Comparison of ENCODE assay signal across 15 cellular contexts in genomic region chr13:34145061-34145460, GRCh38.
DNase-seq lines count a peak whose midpoint lies in the region; ATAC-seq, FAIRE-seq and TF ChIP-seq lines count a peak whose summit lies in the region.
"Had no signal": no experiment of that assay in that cellular context is flagged by ENCODE, and none has a peak within 500 bp of the region (broad histone marks: within the 10 kb centered on the region; RNA-seq: fewer than 3 reads in every experiment).

No MANE protein-coding gene starts in this region.

- H3K79me1 ChIP-seq in neuronal stem cell (ENCODE audit: low read depth, low read length) = no peaks in the 10 kb centered on the region

- H3K9me3 ChIP-seq in body of pancreas (no peaks in the 10 kb centered on the region), pancreas (no peaks in the 10 kb centered on the region), neuronal stem cell (replicated peaks in 1 of 2; ENCODE audit: control insufficient read depth in 2 of 2, insufficient read depth in 1 of 2, low read depth in 1 of 2, low read length in 2 of 2) (no peaks in the 10 kb centered on the region)
- H3K9me3 ChIP-seq: Caco-2 had no signal

- TF ChIP-seq CTCF in C4-2B (conservative IDR thresholded peaks at IDR 0.05) (no peak), body of pancreas (IDR thresholded peaks at IDR 0.05) (no peak), pancreas (IDR thresholded peaks at IDR 0.05) (no peak)

- no peak overlapping the region for H2AFZ ChIP-seq in neuronal stem cell (ENCODE audit: low read length)
- H2AFZ ChIP-seq: GM23248 had no signal

- H3K4ac ChIP-seq in neuronal stem cell (ENCODE audit: low read length) = no peak overlapping the region

- H3K27me3 ChIP-seq in body of pancreas (no peaks in the 10 kb centered on the region), pancreas (no peaks in the 10 kb centered on the region), neuronal stem cell (ENCODE audit: control insufficient read depth in 3 of 3, insufficient read depth in 3 of 3, low read depth in 1 of 3, low read length in 3 of 3) (no peaks in the 10 kb centered on the region)

- H2BK5ac ChIP-seq in neuronal stem cell (ENCODE audit: low read length) = no peak overlapping the region

- H3K23ac ChIP-seq in neuronal stem cell (ENCODE audit: low read depth, low read length, poor library complexity) = no peak overlapping the region

- H3K4me3 ChIP-seq in body of pancreas (no peak overlapping the region), pancreas (no peak overlapping the region), neuronal stem cell (ENCODE audit: low read length in 2 of 2) (no peak overlapping the region)
- H3K4me3 ChIP-seq: GM23248, K562 had no signal

- no peak overlapping the region for H3K18ac ChIP-seq in neuronal stem cell (ENCODE audit: low read length)

- H2BK15ac ChIP-seq in neuronal stem cell (ENCODE audit: low read length) = no peak overlapping the region

- intact Hi-C loops in body of pancreas (cut with DNase I) = no loop called here
- intact Hi-C loops in pancreas (cut with DNase I) = no loop called here

- no peak overlapping the region for H2BK12ac ChIP-seq in neuronal stem cell (ENCODE audit: low read length)

- H3K36me3 ChIP-seq in body of pancreas (replicated peaks in 1 of 2; ENCODE audit: insufficient read depth in 1 of 2, low read depth in 2 of 2) (no peaks in the 10 kb centered on the region), pancreas (no peaks in the 10 kb centered on the region), neuronal stem cell (replicated peaks in 1 of 2; ENCODE audit: control insufficient read depth in 2 of 2, insufficient read depth in 2 of 2, low read length in 2 of 2) (no peaks in the 10 kb centered on the region)

- DNase-seq in DMS153 treated with DMSO at 0.1 percent for 48 hours (lab: John Stamatoyannopoulos, UW; ENCODE audit: unreplicated experiment) = peak; percentile 24
- no peak for DNase-seq in body of pancreas
- DNase-seq in pancreas = no peak
- no peak for DNase-seq in DMS114 treated with DMSO at 0.1 percent for 48 hours (lab: John Stamatoyannopoulos, UW; ENCODE audit: unreplicated experiment)
- DNase-seq in neuronal stem cell (ENCODE audit: low spot score) = no peak
- DNase-seq in HCEC 1CT = no peak
- DNase-seq: Caco-2; CD8-positive, alpha-beta memory T cell; DND-41; GF-D8; GM23248 had no signal

- no peak overlapping the region for H3K4me2 ChIP-seq in neuronal stem cell (ENCODE audit: insufficient read depth, low read length, poor library complexity, severe bottlenecking)

- no peak for FAIRE-seq in pancreas (lab: Jason Lieb, UNC)
- FAIRE-seq: H54, K562 had no signal

- peak; percentile 60 for ATAC-seq in body of pancreas
- ATAC-seq in pancreas = peak; percentile 60 to 77 (median 72)
- ATAC-seq: K562 had no signal

- H4K91ac ChIP-seq in neuronal stem cell (ENCODE audit: low read depth, low read length, poor library complexity) = no peak overlapping the region

- WGBS in body of pancreas, 2 donors = 10 to 15% methylated on average over 3 of the region's 3 CpGs
- WGBS in pancreas, 2 donors = 8 to 9% methylated on average over 3 of the region's 3 CpGs
- no CpG with 5 or more reads among the region's 3 CpGs for WGBS in neuronal stem cell (ENCODE audit: extremely low coverage in 2 of 2, insufficient read length in 2 of 2, insufficient replicate concordance in 1 of 2), 2 donors

- H2AK5ac ChIP-seq in neuronal stem cell (ENCODE audit: low read depth, low read length) = no peak overlapping the region

- H3K4me1 ChIP-seq in body of pancreas = no peaks in the 10 kb centered on the region
- peaks cover 0 to 9% (median 0%) of the 10 kb centered on the region in 3 donors for H3K4me1 ChIP-seq in pancreas
- peaks cover 0 to 1% of the 10 kb centered on the region in 2 donors for H3K4me1 ChIP-seq in neuronal stem cell (ENCODE audit: control insufficient read depth in 2 of 2, insufficient read depth in 1 of 2, low read depth in 1 of 2, low read length in 2 of 2)
- H3K4me1 ChIP-seq: Caco-2 had no signal

- no peak overlapping the region for H4K8ac ChIP-seq in neuronal stem cell (ENCODE audit: low read depth, low read length)

- no peak for TF ChIP-seq POLR2A in body of pancreas (IDR thresholded peaks at IDR 0.05)

- H3K9ac ChIP-seq in neuronal stem cell (ENCODE audit: low read depth, low read length, poor library complexity) = no peak overlapping the region
- H3K9ac ChIP-seq: GM23248 had no signal

- no peak overlapping the region for H2BK120ac ChIP-seq in neuronal stem cell (ENCODE audit: low read depth, low read length)

- H3K27ac ChIP-seq in C4-2B (peak overlapping the region; percentile 46), body of pancreas (no peak overlapping the region), pancreas (no peak overlapping the region), neuronal stem cell (replicated peaks; ENCODE audit: low read length) (no peak overlapping the region)
- H3K27ac ChIP-seq: GM23248, HL-60 had no signal

- H3K14ac ChIP-seq in neuronal stem cell (ENCODE audit: low read length) = no peak overlapping the region
